Comparison of ENCODE assay signal across 18 cellular contexts in the genomic region with DNA sequence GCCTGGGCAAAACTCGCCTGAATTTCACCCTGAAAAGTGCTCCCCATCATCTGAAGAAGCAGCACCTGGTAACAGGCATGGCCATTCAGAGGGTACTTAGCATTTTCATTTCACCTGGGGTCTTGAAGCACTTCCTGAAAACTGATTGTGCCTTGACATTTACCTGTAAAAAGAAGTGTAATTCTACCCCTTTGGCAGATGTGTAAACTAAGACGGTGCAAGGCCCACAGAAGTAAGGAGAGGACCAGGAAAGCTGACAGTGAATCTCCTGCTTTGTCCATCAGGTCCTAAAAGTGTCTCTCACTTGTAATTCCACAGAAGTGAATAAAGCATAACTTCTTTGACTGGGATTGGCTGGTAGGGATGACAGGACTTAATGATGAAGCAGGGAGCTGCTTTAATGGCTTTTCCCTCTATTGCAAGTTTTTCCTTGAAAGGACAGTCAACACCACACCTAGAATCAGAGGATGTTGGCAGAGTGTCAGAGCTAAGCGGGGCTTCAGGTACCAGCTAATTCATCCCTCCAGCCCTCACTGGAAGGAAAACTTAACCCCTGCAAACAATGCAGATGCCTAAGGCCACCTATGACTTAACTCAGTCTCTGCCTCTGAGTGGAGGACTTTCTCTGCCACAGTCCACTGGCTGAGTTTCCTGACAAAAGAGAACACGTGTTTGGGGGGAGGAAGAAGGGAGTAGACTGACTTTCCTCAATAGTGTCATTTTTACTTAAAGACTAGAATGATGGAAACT.
"Had no signal": no experiment of that assay in that cellular context is flagged by ENCODE, and none has a peak within 500 bp of the region (broad histone marks: within the 10 kb centered on the region; RNA-seq: fewer than 3 reads in every experiment).

No MANE protein-coding gene starts in this region.

- H3K27ac Mint-ChIP-seq: activated naive CD4-positive, alpha-beta T cell treated with anti-CD3 and anti-CD28 coated beads, Interleukin-2, amount 50 U/mL, for 72 hours; dendritic cell treated with granulocyte-macrophage colony-stimulating factor and Interleukin-4, amounts not matched to agents 40 ng/mL and 50 ng/mL, for 4 days; effector memory CD8-positive, alpha-beta T cell; naive B cell; stimulated activated effector memory CD8-positive, alpha-beta T cell treated with anti-CD3 and anti-CD28 coated beads, Interleukin-12 subunit alpha, Interleukin-12 subunit beta, amount 100 ng/mL, for 72 hours had no signal

- H3K4me1 Mint-ChIP-seq: naive B cell; stimulated activated effector memory CD8-positive, alpha-beta T cell treated with anti-CD3 and anti-CD28 coated beads, Interleukin-12 subunit alpha, Interleukin-12 subunit beta, amount 100 ng/mL, for 72 hours had no signal

- H3K27me3 ChIP-seq: adrenal gland, neutrophil, pancreas, stomach, testis, upper lobe of right lung had no signal

- H3K4me3 ChIP-seq: adrenal gland, pancreas, stomach, testis, upper lobe of right lung had no signal

- H3K9me3 Mint-ChIP-seq: dendritic cell treated with granulocyte-macrophage colony-stimulating factor and Interleukin-4, amounts not matched to agents 40 ng/mL and 50 ng/mL, for 4 days; effector memory CD8-positive, alpha-beta T cell had no signal

- H3K9me3 ChIP-seq: adrenal gland, neutrophil, pancreas, stomach, testis, upper lobe of right lung had no signal

- H3K36me3 ChIP-seq: neutrophil, WERI-Rb-1 had no signal

- H3K27me3 Mint-ChIP-seq: dendritic cell treated with granulocyte-macrophage colony-stimulating factor and Interleukin-4, amounts not matched to agents 40 ng/mL and 50 ng/mL, for 4 days; effector memory CD8-positive, alpha-beta T cell had no signal

- DNase-seq: activated CD4-positive, alpha-beta T cell treated with anti-CD3 and anti-CD28 coated beads, Interleukin-2, amount 50 U/mL, for 4 hours; activated gamma-delta T cell treated with Interleukin-2 at 50 U/mL for 16 hours; adrenal gland; effector memory CD8-positive, alpha-beta T cell; kidney glomerular epithelial cell; left ventricle myocardium superior; naive B cell; pancreas; stimulated activated CD4-positive, alpha-beta T cell treated with anti-CD3 and anti-CD28 coated beads, Interleukin-4, amount 100 ng/mL, for 24 hours; stomach; SW 1271; testis; upper lobe of right lung; WERI-Rb-1 had no signal

- H3K4me3 Mint-ChIP-seq: dendritic cell treated with granulocyte-macrophage colony-stimulating factor and Interleukin-4, amounts not matched to agents 40 ng/mL and 50 ng/mL, for 4 days; effector memory CD8-positive, alpha-beta T cell; naive B cell; stimulated activated effector memory CD8-positive, alpha-beta T cell treated with anti-CD3 and anti-CD28 coated beads, Interleukin-12 subunit alpha, Interleukin-12 subunit beta, amount 100 ng/mL, for 72 hours had no signal

- H3K4me1 ChIP-seq: adrenal gland, pancreas, stomach, testis had no signal

- H3K36me3 Mint-ChIP-seq: activated naive CD4-positive, alpha-beta T cell treated with anti-CD3 and anti-CD28 coated beads, Interleukin-2, amount 50 U/mL, for 72 hours; naive B cell; stimulated activated effector memory CD8-positive, alpha-beta T cell treated with anti-CD3 and anti-CD28 coated beads, Interleukin-12 subunit alpha, Interleukin-12 subunit beta, amount 100 ng/mL, for 72 hours had no signal

- H3K27ac ChIP-seq: adrenal gland, neutrophil, pancreas, stomach, testis, WERI-Rb-1 had no signal
